Comparison of ENCODE assay signal across 22 cellular contexts in the genomic region with DNA sequence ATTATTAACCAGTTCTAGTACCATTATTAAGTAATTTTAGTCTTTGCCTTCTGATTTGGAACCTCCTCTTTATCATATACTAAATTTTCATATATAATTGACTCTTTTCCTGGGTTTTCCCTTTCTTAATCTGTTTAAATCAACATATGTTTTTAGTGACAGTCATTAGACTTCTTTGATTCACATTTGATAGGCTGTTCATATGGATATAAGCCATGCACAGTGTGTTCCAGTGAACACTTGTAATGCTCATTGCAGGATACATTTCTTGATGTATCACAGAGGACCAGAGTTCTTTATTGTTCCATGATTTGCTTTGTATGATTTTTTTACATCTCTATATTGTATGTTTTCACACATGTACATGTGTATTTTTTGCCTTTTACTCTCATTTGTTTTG.
"Had no signal": no experiment of that assay in that cellular context is flagged by ENCODE, and none has a peak within 500 bp of the region (broad histone marks: within the 10 kb centered on the region; RNA-seq: fewer than 3 reads in every experiment).

No MANE protein-coding gene starts in this region.

- H2AFZ ChIP-seq: hepatocyte had no signal

- ATAC-seq: gastrocnemius medialis had no signal

- H3K27ac ChIP-seq: colonic mucosa, dorsolateral prefrontal cortex, gastrocnemius medialis, hepatocyte, right atrium auricular region, tibial nerve had no signal

- H3K9me3 Mint-ChIP-seq: activated CD4-positive, alpha-beta memory T cell treated with anti-CD3 and anti-CD28 coated beads for 36 hours; activated naive CD4-positive, alpha-beta T cell treated with anti-CD3 and anti-CD28 coated beads, Interleukin-2, amount 50 U/mL, for 24 hours; activated T-cell treated with anti-CD3 and anti-CD28 coated beads, Interleukin-2, amount 50 U/mL, for 24 hours; activated T-helper 2 cell treated with anti-CD3 and anti-CD28 coated beads, Interferon-gamma antibody, Interleukin-2, Interleukin-4, amounts not matched to agents 10 μg/mL and 5 μg/mL and 100 μg/mL, durations not matched to agents 14 hours and 24 hours and 36 hours; mesothelial cell of epicardium; naive B cell had no signal

- DNase-seq: activated CD4-positive, alpha-beta memory T cell treated with anti-CD3 and anti-CD28 coated beads for 36 hours; activated CD4-positive, alpha-beta T cell treated with anti-CD3 and anti-CD28 coated beads for 48 hours; activated CD8-positive, alpha-beta memory T cell treated with anti-CD3 and anti-CD28 coated beads, Interleukin-2, amount 50 U/mL, for 4 hours; activated T-cell treated with anti-CD3 and anti-CD28 coated beads, Interleukin-2, amount 50 U/mL, for 24 hours; anterior cingulate cortex; cerebellar nuclear complex; colonic mucosa; dorsolateral prefrontal cortex; effector memory CD4-positive, alpha-beta T cell; erythroblast; gastrocnemius medialis; naive B cell; stimulated activated CD4-positive, alpha-beta T cell treated with anti-CD3 and anti-CD28 coated beads, Interleukin-2, amount 100 ng/mL, for 24 hours; stimulated activated naive CD4-positive, alpha-beta T cell treated with Interleukin-2 at 50 U/mL for 16 hours; T-helper 1 cell had no signal

- H3K27ac Mint-ChIP-seq: activated CD4-positive, alpha-beta memory T cell treated with anti-CD3 and anti-CD28 coated beads for 36 hours; activated naive CD4-positive, alpha-beta T cell treated with anti-CD3 and anti-CD28 coated beads, Interleukin-2, amount 50 U/mL, for 24 hours; activated T-cell treated with anti-CD3 and anti-CD28 coated beads, Interleukin-2, amount 50 U/mL, for 24 hours; mesothelial cell of epicardium had no signal

- H3K4me3 ChIP-seq: colonic mucosa, dorsolateral prefrontal cortex, gastrocnemius medialis, hepatocyte, right atrium auricular region, smooth muscle cell, tibial nerve had no signal

- H3K9me3 ChIP-seq: colonic mucosa, gastrocnemius medialis, right atrium auricular region, tibial nerve had no signal

- H3K27me3 Mint-ChIP-seq: activated CD4-positive, alpha-beta memory T cell treated with anti-CD3 and anti-CD28 coated beads for 36 hours; activated naive CD4-positive, alpha-beta T cell treated with anti-CD3 and anti-CD28 coated beads, Interleukin-2, amount 50 U/mL, for 24 hours; activated T-cell treated with anti-CD3 and anti-CD28 coated beads, Interleukin-2, amount 50 U/mL, for 24 hours; naive B cell had no signal

- H3K4me2 ChIP-seq: hepatocyte, smooth muscle cell had no signal

- H3K4me3 Mint-ChIP-seq: activated CD4-positive, alpha-beta memory T cell treated with anti-CD3 and anti-CD28 coated beads for 36 hours; activated naive CD4-positive, alpha-beta T cell treated with anti-CD3 and anti-CD28 coated beads, Interleukin-2, amount 50 U/mL, for 24 hours; activated T-cell treated with anti-CD3 and anti-CD28 coated beads, Interleukin-2, amount 50 U/mL, for 24 hours; mesothelial cell of epicardium; naive B cell had no signal

- H3K4me1 ChIP-seq: colonic mucosa, right atrium auricular region had no signal

- H3K36me3 ChIP-seq: colonic mucosa, gastrocnemius medialis had no signal

- H3K27me3 ChIP-seq: colonic mucosa, dorsolateral prefrontal cortex, gastrocnemius medialis, hepatocyte, right atrium auricular region, tibial nerve had no signal
